ENCODE assay signal across 9 cellular contexts in the genomic region with DNA sequence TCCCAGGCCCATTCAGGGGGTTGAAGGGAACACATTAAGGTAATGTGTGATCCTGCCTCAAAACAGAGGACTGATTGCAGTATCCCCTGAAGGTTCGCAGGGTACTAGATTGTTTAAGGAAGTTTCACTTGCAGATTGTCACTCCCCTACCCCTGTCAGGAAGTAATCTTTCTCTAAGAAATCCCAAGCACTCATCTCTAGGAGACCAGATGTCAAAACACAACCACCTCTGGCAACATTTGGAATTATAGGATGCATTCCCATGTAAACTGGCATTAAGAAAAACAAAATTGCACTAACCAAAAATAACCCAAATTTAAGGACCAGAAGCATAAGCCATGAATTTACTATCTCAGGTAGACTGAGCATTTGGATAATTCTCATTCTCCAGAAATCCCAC. TPM values are rescaled to one million over a fixed set of nuclear protein-coding genes. Genes with fewer than 3 reads are reported as not detected.
DNase-seq lines count a peak whose midpoint lies in the region; ATAC-seq and TF ChIP-seq lines count a peak whose summit lies in the region.
"Had no signal": no experiment of that assay in that cellular context is flagged by ENCODE, and none has a peak within 500 bp of the region (broad histone marks: within the 10 kb centered on the region; RNA-seq: fewer than 3 reads in every experiment).

No MANE protein-coding gene starts in this region.

- intact Hi-C loops in activated naive CD4-positive, alpha-beta T cell treated with anti-CD3 and anti-CD28 coated beads for 36 hours (cut with micrococcal nuclease): loop anchor here (5.0 kb wide), 1 partner anchor 994 kb away; the partner anchor contains the start of genes TRIM22 and TRIM5

- CTCF ChIA-PET in activated naive CD4-positive, alpha-beta T cell treated with anti-CD3 and anti-CD28 coated beads for 36 hours (lab: Charles Lee): interaction anchor here (0.7 to 3.0 kb wide), 4 partner anchors 13 to 151 kb away, joined by 4 to 20 read pairs (median 10); partner anchors contain the start of gene TAF10
- CTCF ChIA-PET in GM10248 (lab: Yijun Ruan, JAX): interaction anchor here (0.8 to 4.7 kb wide), 16 partner anchors 9 to 303 kb away, joined by 3 to 29 read pairs (median 5); partner anchors contain the start of gene TPP1

- no peak for TF ChIP-seq CTCF in fibroblast of lung (conservative IDR thresholded peaks at IDR 0.05 in 1 of 2, IDR thresholded peaks at IDR 0.05 in 1 of 2; ENCODE audit: low read depth in 1 of 2, low read length in 2 of 2)
- no peak for TF ChIP-seq CTCF in GM10248 (IDR thresholded peaks at IDR 0.05; ENCODE audit: control extremely low read depth, extremely low read depth, low read depth, missing control alignments)

- peaks cover 17% of the 10 kb centered on the region for H3K36me3 ChIP-seq in SJCRH30
- H3K36me3 ChIP-seq in fibroblast of lung (ENCODE audit: control insufficient read depth, insufficient read depth, low read length): no peaks in the 10 kb centered on the region
- H3K36me3 ChIP-seq in skeletal muscle satellite cell (ENCODE audit: insufficient read depth, low read length): peaks cover 16% of the 10 kb centered on the region

- H3K4me1 Mint-ChIP-seq in activated naive CD4-positive, alpha-beta T cell treated with anti-CD3 and anti-CD28 coated beads for 36 hours (ENCODE audit: low read depth): peaks cover 28% of the 10 kb centered on the region

- peak overlapping the region; percentile 74 for H3K27ac Mint-ChIP-seq in activated naive CD4-positive, alpha-beta T cell treated with anti-CD3 and anti-CD28 coated beads for 36 hours

- POLR2A ChIA-PET in GM10248 (lab: Yijun Ruan, JAX): interaction anchor here (1.3 to 2.2 kb wide), 2 partner anchors 9 to 62 kb away, joined by 7 to 12 read pairs; partner anchors contain the start of gene TPP1

- no peaks in the 10 kb centered on the region for H4K20me1 ChIP-seq in fibroblast of lung (ENCODE audit: control insufficient read depth, extremely low read depth, insufficient read depth, low read length)

- no peak overlapping the region for H2AFZ ChIP-seq in fibroblast of lung (ENCODE audit: low read length)

- H3K79me2 ChIP-seq in fibroblast of lung (ENCODE audit: control insufficient read depth, insufficient read depth, low read length): peaks cover 26% of the 10 kb centered on the region

- H3K4me1 ChIP-seq in SJCRH30 (peaks cover 3% of the 10 kb centered on the region; the same call in 1 of the 2 replicates), fibroblast of lung (ENCODE audit: control insufficient read depth, extremely low read depth, insufficient read depth, low read length) (peaks cover 3% of the 10 kb centered on the region), skeletal muscle satellite cell (ENCODE audit: control insufficient read depth, insufficient read depth, low read length) (peaks cover 15% of the 10 kb centered on the region)

- DNase-seq in activated naive CD4-positive, alpha-beta T cell treated with anti-CD3 and anti-CD28 coated beads for 36 hours: no peak
- no peak for DNase-seq in activated naive CD4-positive, alpha-beta T cell treated with anti-CD3 and anti-CD28 coated beads, Interleukin-2, amount 50 U/mL, for 16 hours
- DNase-seq in SJCRH30 (no peak), fibroblast of lung (ENCODE audit: low read depth in 2 of 2) (no peak), GM10248 (ENCODE audit: extremely low spot score) (no peak)
- DNase-seq in stimulated activated CD4-positive, alpha-beta T cell treated with anti-CD3 and anti-CD28 coated beads, Interleukin-2, amount 100 ng/mL, for 48 hours: no peak
- DNase-seq: NCI-H2029 treated with DMSO at 0.1 percent for 48 hours had no signal

- H3K27ac ChIP-seq in SJCRH30 (no peak overlapping the region), fibroblast of lung (ENCODE audit: insufficient read depth, low read length) (no peak overlapping the region)

- no peaks in the 10 kb centered on the region for H3K27me3 ChIP-seq in SJCRH30
- no peaks in the 10 kb centered on the region for H3K27me3 ChIP-seq in fibroblast of lung (ENCODE audit: control insufficient read depth, insufficient read depth, low read length)
- H3K27me3 ChIP-seq in skeletal muscle satellite cell (ENCODE audit: control insufficient read depth, insufficient read depth, low read length): no peaks in the 10 kb centered on the region

- H3K4me2 ChIP-seq in fibroblast of lung (ENCODE audit: extremely low read depth, insufficient read depth, low read length): peak overlapping the region; percentile 6
- peak overlapping the region; percentile 93 for H3K4me2 ChIP-seq in skeletal muscle satellite cell (ENCODE audit: low read length)

- H3K9me3 ChIP-seq in SJCRH30 (replicated peaks) (no peaks in the 10 kb centered on the region), fibroblast of lung (ENCODE audit: control insufficient read depth, insufficient read depth, low read depth, low read length) (no peaks in the 10 kb centered on the region), skeletal muscle satellite cell (replicated peaks; ENCODE audit: low read length) (no peaks in the 10 kb centered on the region)

- H3K9me3 Mint-ChIP-seq in activated naive CD4-positive, alpha-beta T cell treated with anti-CD3 and anti-CD28 coated beads for 36 hours: no peaks in the 10 kb centered on the region

- H3K9ac ChIP-seq in fibroblast of lung (ENCODE audit: insufficient read depth, low read length) (no peak overlapping the region), skeletal muscle satellite cell (ENCODE audit: low read depth, low read length) (peak overlapping the region; percentile 88)

- ATAC-seq in GM21360 (IDR thresholded peaks at IDR 0.05; ENCODE audit: unreplicated experiment): no peak

- H3K4me3 Mint-ChIP-seq in activated naive CD4-positive, alpha-beta T cell treated with anti-CD3 and anti-CD28 coated beads for 36 hours: peak overlapping the region; percentile 76

- peak overlapping the region; percentile 82 for H3K4me3 ChIP-seq in SJCRH30
- H3K4me3 ChIP-seq in fibroblast of lung (replicated peaks in 1 of 4; ENCODE audit: control extremely low read depth in 1 of 4, insufficient read depth in 1 of 4, low read depth in 3 of 4, low read length in 4 of 4): peak overlapping the region in 2 of 4 experiments; percentile 97 to 98
- H3K4me3 ChIP-seq in skeletal muscle satellite cell (ENCODE audit: low read length): peak overlapping the region; percentile 90

- peaks cover 40% of the 10 kb centered on the region for H3K36me3 Mint-ChIP-seq in activated naive CD4-positive, alpha-beta T cell treated with anti-CD3 and anti-CD28 coated beads for 36 hours (ENCODE audit: low read depth)

- no peaks in the 10 kb centered on the region for H3K27me3 Mint-ChIP-seq in activated naive CD4-positive, alpha-beta T cell treated with anti-CD3 and anti-CD28 coated beads for 36 hours (ENCODE audit: low read depth)

RNA-seq across cellular contexts. Expression of gene MRPL17, which starts 1.6 kb away (rescaled TPM):
- total RNA-seq in activated naive CD4-positive, alpha-beta T cell treated with anti-CD3 and anti-CD28 coated beads for 36 hours: 100 to 1,000 TPM in 1 of 2 experiments, 10 to 100 TPM in 1; 99.7 to 102 TPM
- 44.2 and 45.5 TPM in 2 replicates for total RNA-seq in SJCRH30 (2014; rRNA removed; shearing (Covaris generic))
- total RNA-seq in fibroblast of lung: 44.9 and 53.2 TPM in 2 replicates
- polyA plus RNA-seq in fibroblast of lung: 44.4 and 73.0 TPM in 2 replicates
- polyA plus RNA-seq in fibroblast of lung (2012): 71.5 and 111 TPM in 2 replicates
- 20.9 and 54.4 TPM in 2 replicates for polyA minus RNA-seq in fibroblast of lung (ENCODE audit: low replicate concordance)
- 71.0 and 73.2 TPM in 2 replicates for total RNA-seq in skeletal muscle satellite cell (2012; rRNA removed)

RNA-seq across cellular contexts. Expression of gene DCHS1, which starts 25.9 kb away (rescaled TPM):
- under 1 TPM; 0.79 to 0.88 TPM for total RNA-seq in activated naive CD4-positive, alpha-beta T cell treated with anti-CD3 and anti-CD28 coated beads for 36 hours
- 9.5 and 9.6 TPM in 2 replicates for total RNA-seq in SJCRH30 (2014; rRNA removed; shearing (Covaris generic))
- 11.0 and 23.9 TPM in 2 replicates for total RNA-seq in fibroblast of lung
- polyA plus RNA-seq in fibroblast of lung: 0.92 and 5.0 TPM in 2 replicates
- 1.9 and 8.5 TPM in 2 replicates for polyA plus RNA-seq in fibroblast of lung (2012)
- 17.9 and 76.9 TPM in 2 replicates for polyA minus RNA-seq in fibroblast of lung (ENCODE audit: low replicate concordance)
- total RNA-seq in skeletal muscle satellite cell (2012; rRNA removed): 0.25 and 0.66 TPM in 2 replicates
